ENCODE assay signal across 18 cellular contexts in genomic region chr1:99887890-99888289, GRCh38. TPM values are rescaled to one million over a fixed set of nuclear protein-coding genes. Genes with fewer than 3 reads are reported as not detected.
DNase-seq lines count a peak whose midpoint lies in the region; FAIRE-seq and TF ChIP-seq lines count a peak whose summit lies in the region.
"Had no signal": no experiment of that assay in that cellular context is flagged by ENCODE, and none has a peak within 500 bp of the region (broad histone marks: within the 10 kb centered on the region; RNA-seq: fewer than 3 reads in every experiment).

No MANE protein-coding gene starts in this region.

- H2AK5ac ChIP-seq in H1 (ENCODE audit: low read depth, low read length) = no peak overlapping the region
- H2AK5ac ChIP-seq in mesendoderm (ENCODE audit: low read length) = no peak overlapping the region

- H3K4me2 ChIP-seq in H1 (ENCODE audit: insufficient read depth in 1 of 2, low read depth in 2 of 2, low read length in 2 of 2) (no peak overlapping the region), mesendoderm (ENCODE audit: low read length) (no peak overlapping the region)
- H3K4me2 ChIP-seq: BLaER1 had no signal

- H2BK5ac ChIP-seq in H1 (ENCODE audit: low read depth, low read length) (no peak overlapping the region), mesendoderm (ENCODE audit: low read length) (no peak overlapping the region)

- H3K9me3 Mint-ChIP-seq in Calu3 (ENCODE audit: low read depth, unreplicated experiment) = no peaks in the 10 kb centered on the region
- H3K9me3 Mint-ChIP-seq: CD14-positive monocyte; CD4-positive, alpha-beta memory T cell had no signal

- H3K79me1 ChIP-seq in H1 (ENCODE audit: low read depth, low read length) = no peaks in the 10 kb centered on the region
- H3K79me1 ChIP-seq in mesendoderm (ENCODE audit: low read length) = no peaks in the 10 kb centered on the region

- 91% methylated on average over 2 of the region's 2 CpGs; no CpG with 5 or more reads in 1 of the 2 experiments for WGBS in H1 (ENCODE audit: extremely low coverage in 1 of 2, insufficient coverage in 1 of 2, insufficient read length in 1 of 2, insufficient replicate concordance in 2 of 2, low coverage in 1 of 2, low lambda C conversion rate in 2 of 2, missing lambda C conversion rate in 1 of 2), 2 experiments
- WGBS in mesendoderm (ENCODE audit: extremely low coverage, insufficient coverage, low lambda C conversion rate) = no CpG with 5 or more reads among the region's 2 CpGs

- H3K36me3 ChIP-seq in H1 (ENCODE audit: control insufficient read depth in 2 of 4, insufficient read depth in 4 of 4, low read length in 3 of 4) = peaks cover 0 to 40% (median 9%) of the 10 kb centered on the region in 4 experiments; a peak in 4 of 8 replicates
- H3K36me3 ChIP-seq in mesendoderm (ENCODE audit: control insufficient read depth, insufficient read depth, low read length) = no peaks in the 10 kb centered on the region

- no peak for TF ChIP-seq EP300 in H1 (IDR thresholded peaks at IDR 0.05; ENCODE audit: borderline replicate concordance in 1 of 2, low read depth in 2 of 2, low read length in 2 of 2)

- H4K91ac ChIP-seq in H1 (replicated peaks; ENCODE audit: insufficient read length, low read length) = no peak overlapping the region

- H3K56ac ChIP-seq in H1 (replicated peaks; ENCODE audit: insufficient read length, low read depth, low read length) = no peak overlapping the region
- no peak overlapping the region for H3K56ac ChIP-seq in mesendoderm (ENCODE audit: low read length)

- POLR2A ChIA-PET in H1 (lab: Charles Lee; ENCODE audit: partially characterized antibody) = no interaction called here

- CTCF ChIA-PET in H1 (lab: Charles Lee; ENCODE audit: partially characterized antibody) (no interaction called here), Calu3 (lab: Charles Lee) (no interaction called here)

- intact Hi-C loops in Calu3 (cut with micrococcal nuclease; ENCODE audit: unreplicated experiment) = no loop called here

- H3K27me3 Mint-ChIP-seq in Calu3 (ENCODE audit: unreplicated experiment) = no peaks in the 10 kb centered on the region
- H3K27me3 Mint-ChIP-seq: CD4-positive, alpha-beta memory T cell had no signal

- TF ChIP-seq CTCF in H1 (IDR thresholded peaks at IDR 0.05; ENCODE audit: control extremely low read depth in 1 of 3, insufficient read depth in 1 of 3, low read depth in 1 of 3, low read length in 3 of 3) (no peak), Calu3 (IDR thresholded peaks at IDR 0.05; ENCODE audit: unreplicated experiment) (no peak)

- DNase-seq in ELR (ENCODE audit: low read depth) (peak; percentile 1), HT1080 (ENCODE audit: low read depth) (peak; percentile 26), H1 (ENCODE audit: low read depth in 1 of 2, low spot score in 2 of 2) (no peak), mesendoderm (peak; percentile 21), NCI-H1048 (lab: John Stamatoyannopoulos, UW) (no peak), Calu3 (no peak), D341Med (ENCODE audit: low spot score) (no peak)
- DNase-seq: 8988T; CD4-positive, alpha-beta memory T cell; DMS 273 treated with DMSO at 0.1 percent for 48 hours; DMS53; DND-41; GOT3 had no signal

- no peaks in the 10 kb centered on the region for H3K23me2 ChIP-seq in H1 (ENCODE audit: low read depth, low read length)

- TF ChIP-seq POLR2A in H1 (IDR thresholded peaks at IDR 0.05; ENCODE audit: control extremely low read depth in 1 of 2, low read depth in 2 of 2, low read length in 2 of 2) = no peak

- H3K27ac ChIP-seq in H1 (ENCODE audit: low read depth, low read length) (no peak overlapping the region), mesendoderm (ENCODE audit: low read depth, low read length) (no peak overlapping the region)
- H3K27ac ChIP-seq: BLaER1 had no signal

- no peak overlapping the region for H3K4me3 Mint-ChIP-seq in Calu3 (ENCODE audit: low read depth, unreplicated experiment)
- H3K4me3 Mint-ChIP-seq: CD14-positive monocyte; CD4-positive, alpha-beta memory T cell had no signal

- no peak overlapping the region for H4K5ac ChIP-seq in H1 (ENCODE audit: insufficient read length, low read depth, low read length)
- H4K5ac ChIP-seq in mesendoderm (ENCODE audit: low read length) = no peak overlapping the region

- no peak overlapping the region for H3K27ac Mint-ChIP-seq in Calu3 (ENCODE audit: unreplicated experiment)
- H3K27ac Mint-ChIP-seq: CD14-positive monocyte; CD4-positive, alpha-beta memory T cell had no signal

- H2AFZ ChIP-seq in H1 (ENCODE audit: low read length) = no peak overlapping the region

- no peak overlapping the region for H3K23ac ChIP-seq in H1 (ENCODE audit: insufficient read length)
- H3K23ac ChIP-seq in mesendoderm (ENCODE audit: low read length) = no peak overlapping the region

- H3K27me3 ChIP-seq in H1 (replicated peaks in 1 of 4; ENCODE audit: control insufficient read depth in 3 of 4, extremely low read depth in 1 of 4, insufficient read depth in 3 of 4, low read length in 3 of 4) = peaks cover 0 to 1% (median 0%) of the 10 kb centered on the region in 4 experiments; a peak in 1 of 7 replicates
- no peaks in the 10 kb centered on the region for H3K27me3 ChIP-seq in mesendoderm (ENCODE audit: insufficient read depth, low read length, poor library complexity)
- H3K27me3 ChIP-seq: BLaER1 had no signal

- H3K18ac ChIP-seq in H1 (ENCODE audit: extremely low read depth, low read length) (no peak overlapping the region), mesendoderm (ENCODE audit: low read length) (no peak overlapping the region)

- H2BK12ac ChIP-seq in H1 (ENCODE audit: low read depth, low read length) = no peak overlapping the region

- FAIRE-seq in H1 (lab: Jason Lieb, UNC) = peak; percentile 13
- FAIRE-seq: GM12891, GM19239 had no signal

- H3K9ac ChIP-seq in H1 (replicated peaks in 1 of 4; ENCODE audit: extremely low read depth in 1 of 4, low read depth in 3 of 4, low read length in 3 of 4) (no peak overlapping the region), mesendoderm (ENCODE audit: low read length) (no peak overlapping the region)
- H3K9ac ChIP-seq: BLaER1 had no signal

- no peaks in the 10 kb centered on the region for H3K36me3 Mint-ChIP-seq in Calu3 (ENCODE audit: insufficient read depth, unreplicated experiment)

- H3K9me3 ChIP-seq in H1 (ENCODE audit: insufficient read depth in 2 of 2, low read depth in 1 of 2, low read length in 1 of 2) = peaks cover 6 to 7% of the 10 kb centered on the region in 2 experiments; a peak in 2 of 4 replicates
- H3K9me3 ChIP-seq: BLaER1, HAP-1 had no signal

- H3K79me2 ChIP-seq in H1 (ENCODE audit: control insufficient read depth in 1 of 2, insufficient read depth in 2 of 2, low read length in 2 of 2) (no peaks in the 10 kb centered on the region), mesendoderm (ENCODE audit: control insufficient read depth, insufficient read depth, low read length) (no peaks in the 10 kb centered on the region)

- no peaks in the 10 kb centered on the region for H4K20me1 ChIP-seq in H1 (replicated peaks in 1 of 2; ENCODE audit: control insufficient read depth in 1 of 2, insufficient read depth in 2 of 2, low read length in 2 of 2)
- H4K20me1 ChIP-seq: BLaER1 had no signal

- H2BK120ac ChIP-seq in H1 (replicated peaks; ENCODE audit: low read depth, low read length) = no peak overlapping the region
- no peak overlapping the region for H2BK120ac ChIP-seq in mesendoderm (ENCODE audit: low read depth, low read length)

- H4K8ac ChIP-seq in H1 (ENCODE audit: extremely low read depth, insufficient read depth, low read length) = no peak overlapping the region
- no peak overlapping the region for H4K8ac ChIP-seq in mesendoderm (ENCODE audit: low read depth, low read length)

- H3K4ac ChIP-seq in H1 (replicated peaks; ENCODE audit: insufficient read length, low read depth, low read length) = no peak overlapping the region
- no peak overlapping the region for H3K4ac ChIP-seq in mesendoderm (ENCODE audit: low read depth, low read length)

- H3K14ac ChIP-seq in H1 (ENCODE audit: insufficient read length) = no peak overlapping the region

- no peaks in the 10 kb centered on the region for H3K4me1 ChIP-seq in H1 (replicated peaks in 1 of 4; ENCODE audit: control insufficient read depth in 3 of 4, insufficient read depth in 4 of 4, low read length in 3 of 4)
- no peaks in the 10 kb centered on the region for H3K4me1 ChIP-seq in mesendoderm (ENCODE audit: control insufficient read depth, low read depth, low read length)
- H3K4me1 ChIP-seq: BLaER1 had no signal

- H3K4me1 Mint-ChIP-seq in Calu3 (ENCODE audit: low read depth, unreplicated experiment) = no peaks in the 10 kb centered on the region
- H3K4me1 Mint-ChIP-seq: CD14-positive monocyte had no signal

- no peak overlapping the region for H2BK20ac ChIP-seq in H1 (ENCODE audit: low read length)

- TF ChIP-seq RAD21 in H1 (IDR thresholded peaks at IDR 0.05 in 1 of 2, conservative IDR thresholded peaks at IDR 0.05 in 1 of 2; ENCODE audit: low read depth in 2 of 2, low read length in 2 of 2) = no peak

- H3K4me3 ChIP-seq in H1 (ENCODE audit: extremely low read depth in 1 of 4, insufficient read depth in 2 of 4, low read depth in 3 of 4, low read length in 4 of 4) (no peak overlapping the region), mesendoderm (ENCODE audit: low read length) (no peak overlapping the region)
- H3K4me3 ChIP-seq: BLaER1, HAP-1 had no signal

- BruUV-seq in Calu3 (replicated peaks; lab: Mats Ljungman, UMichigan) = no TSS peak

- H2BK15ac ChIP-seq in H1 (ENCODE audit: low read length) (no peak overlapping the region), mesendoderm (replicated peaks; ENCODE audit: low read depth) (no peak overlapping the region)

TF ChIP-seq in H1, 55 proteins besides CTCF, POLR2A, EP300 and RAD21:
- TF ChIP-seq EGR1 (IDR thresholded peaks at IDR 0.05; ENCODE audit: borderline replicate concordance, low read depth, low read length) (no peak), TEAD4 (IDR thresholded peaks at IDR 0.05; ENCODE audit: low read depth, low read length) (no peak)

RNA-seq across cellular contexts. Expression of gene AGL, which starts 37.7 kb away (rescaled TPM):
- total RNA-seq in HT1080 (2014; rRNA removed; shearing (Covaris generic)) = 3.8 and 5.3 TPM in 2 replicates
- polyA plus RNA-seq in HT1080 (2015; cell fraction: cytosol; rRNA removed) = 2.8 and 4.4 TPM in 2 replicates
- polyA plus RNA-seq in HT1080 (2015; cell fraction: nucleus; rRNA removed) = 14.7 and 15.0 TPM in 2 replicates
- 19.2 and 19.3 TPM in 2 replicates for total RNA-seq in H1 (2021; fragmentation: NEBNext Ultra II Directional; extraction: Animal tissue kit (Norgen Biotek cat#: 25700))
- 2.0 and 2.7 TPM in 2 replicates for polyA plus RNA-seq in H1 (2011; rRNA removed)
- 3.7 TPM for polyA plus RNA-seq in H1 (2011; cell fraction: cytosol; rRNA removed)
- polyA plus RNA-seq in H1 (2011; cell fraction: nucleus; rRNA removed) = 2.7 TPM
- 5.4 to 11.7 TPM (median 7.6 TPM) in 4 replicates for polyA plus RNA-seq in H1 (2012, experiment 1 of 2)
- polyA plus RNA-seq in H1 (2012, experiment 2 of 2) = 0.64 TPM
- polyA plus RNA-seq in H1 (2013, experiment 1 of 2) = 9.2 TPM
- polyA plus RNA-seq in H1 (2013, experiment 2 of 2) = 8.2 TPM
- 14.0 and 20.2 TPM in 2 replicates for polyA minus RNA-seq in H1 (2011; rRNA and poly(A)+ RNA removed)
- 10.0 TPM for polyA minus RNA-seq in H1 (2011; cell fraction: cytosol; rRNA and poly(A)+ RNA removed)
- 16.3 TPM for polyA minus RNA-seq in H1 (2011; cell fraction: nucleus; rRNA and poly(A)+ RNA removed)
- polyA plus RNA-seq in mesendoderm (2013, experiment 1 of 2) = 8.5 TPM
- polyA plus RNA-seq in mesendoderm (2013, experiment 2 of 2) = 8.4 TPM
- 9.0 and 10.9 TPM in 2 replicates for total RNA-seq in Calu3 (2022)

Comparison
In these comparisons a context has a peak if more than half of its experiments do, and no peak if none do; other contexts are left out.
1. DNase-seq: peak in ELR (single experiment), HT1080 (single experiment) and mesendoderm (single experiment); none in H1 (0 of 2), NCI-H1048 (single experiment), Calu3 (single experiment) and D341Med (single experiment).